ENCODE assay signal across 1 cellular context in the genomic region with DNA sequence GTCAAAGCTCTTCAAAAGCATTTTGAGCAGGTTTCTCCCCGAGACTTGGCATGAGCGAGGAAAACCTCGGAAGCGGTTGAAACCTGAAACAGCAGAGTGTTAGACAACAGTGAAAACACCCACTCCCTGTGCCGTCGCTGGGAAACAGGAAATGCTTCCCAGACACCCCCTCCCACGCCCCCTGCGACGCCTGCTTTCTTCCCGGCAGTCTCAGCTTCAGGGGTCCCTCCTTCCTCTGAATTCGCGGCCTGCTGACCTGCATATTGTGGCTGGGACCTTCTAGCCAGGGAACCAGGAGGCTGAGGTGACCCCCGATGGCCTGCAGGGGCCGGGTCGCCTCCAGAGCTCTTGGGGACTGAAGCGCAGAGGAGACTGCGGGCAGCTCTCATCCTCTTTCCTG.
TF ChIP-seq lines count a peak whose summit lies in the region.

No MANE protein-coding gene starts in this region.

TF ChIP-seq in HepG2, 621 proteins besides CTCF, POLR2A, EP300 and RAD21 (continued from another document):
- TF ChIP-seq, protein P1, sequence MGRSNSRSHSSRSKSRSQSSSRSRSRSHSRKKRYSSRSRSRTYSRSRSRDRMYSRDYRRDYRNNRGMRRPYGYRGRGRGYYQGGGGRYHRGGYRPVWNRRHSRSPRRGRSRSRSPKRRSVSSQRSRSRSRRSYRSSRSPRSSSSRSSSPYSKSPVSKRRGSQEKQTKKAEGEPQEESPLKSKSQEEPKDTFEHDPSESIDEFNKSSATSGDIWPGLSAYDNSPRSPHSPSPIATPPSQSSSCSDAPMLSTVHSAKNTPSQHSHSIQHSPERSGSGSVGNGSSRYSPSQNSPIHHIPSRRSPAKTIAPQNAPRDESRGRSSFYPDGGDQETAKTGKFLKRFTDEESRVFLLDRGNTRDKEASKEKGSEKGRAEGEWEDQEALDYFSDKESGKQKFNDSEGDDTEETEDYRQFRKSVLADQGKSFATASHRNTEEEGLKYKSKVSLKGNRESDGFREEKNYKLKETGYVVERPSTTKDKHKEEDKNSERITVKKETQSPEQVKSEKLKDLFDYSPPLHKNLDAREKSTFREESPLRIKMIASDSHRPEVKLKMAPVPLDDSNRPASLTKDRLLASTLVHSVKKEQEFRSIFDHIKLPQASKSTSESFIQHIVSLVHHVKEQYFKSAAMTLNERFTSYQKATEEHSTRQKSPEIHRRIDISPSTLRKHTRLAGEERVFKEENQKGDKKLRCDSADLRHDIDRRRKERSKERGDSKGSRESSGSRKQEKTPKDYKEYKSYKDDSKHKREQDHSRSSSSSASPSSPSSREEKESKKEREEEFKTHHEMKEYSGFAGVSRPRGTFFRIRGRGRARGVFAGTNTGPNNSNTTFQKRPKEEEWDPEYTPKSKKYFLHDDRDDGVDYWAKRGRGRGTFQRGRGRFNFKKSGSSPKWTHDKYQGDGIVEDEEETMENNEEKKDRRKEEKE (IDR thresholded peaks at IDR 0.05) = no peak
- TF ChIP-seq SRSF9 (IDR thresholded peaks at IDR 0.05; ENCODE audit: borderline replicate concordance, insufficient read depth, low read depth, low read length, poor library complexity, severe bottlenecking) (no peak), ZNF576 (CRISPR knock-in tag; IDR thresholded peaks at IDR 0.05) (no peak), ZFYVE20 (CRISPR knock-in tag; IDR thresholded peaks at IDR 0.05; ENCODE audit: borderline replicate concordance, low read depth) (no peak)
- TF ChIP-seq, protein P2, sequence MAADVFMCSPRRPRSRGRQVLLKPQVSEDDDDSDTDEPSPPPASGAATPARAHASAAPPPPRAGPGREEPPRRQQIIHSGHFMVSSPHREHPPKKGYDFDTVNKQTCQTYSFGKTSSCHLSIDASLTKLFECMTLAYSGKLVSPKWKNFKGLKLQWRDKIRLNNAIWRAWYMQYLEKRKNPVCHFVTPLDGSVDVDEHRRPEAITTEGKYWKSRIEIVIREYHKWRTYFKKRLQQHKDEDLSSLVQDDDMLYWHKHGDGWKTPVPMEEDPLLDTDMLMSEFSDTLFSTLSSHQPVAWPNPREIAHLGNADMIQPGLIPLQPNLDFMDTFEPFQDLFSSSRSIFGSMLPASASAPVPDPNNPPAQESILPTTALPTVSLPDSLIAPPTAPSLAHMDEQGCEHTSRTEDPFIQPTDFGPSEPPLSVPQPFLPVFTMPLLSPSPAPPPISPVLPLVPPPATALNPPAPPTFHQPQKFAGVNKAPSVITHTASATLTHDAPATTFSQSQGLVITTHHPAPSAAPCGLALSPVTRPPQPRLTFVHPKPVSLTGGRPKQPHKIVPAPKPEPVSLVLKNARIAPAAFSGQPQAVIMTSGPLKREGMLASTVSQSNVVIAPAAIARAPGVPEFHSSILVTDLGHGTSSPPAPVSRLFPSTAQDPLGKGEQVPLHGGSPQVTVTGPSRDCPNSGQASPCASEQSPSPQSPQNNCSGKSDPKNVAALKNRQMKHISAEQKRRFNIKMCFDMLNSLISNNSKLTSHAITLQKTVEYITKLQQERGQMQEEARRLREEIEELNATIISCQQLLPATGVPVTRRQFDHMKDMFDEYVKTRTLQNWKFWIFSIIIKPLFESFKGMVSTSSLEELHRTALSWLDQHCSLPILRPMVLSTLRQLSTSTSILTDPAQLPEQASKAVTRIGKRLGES (CRISPR knock-in tag; IDR thresholded peaks at IDR 0.05; ENCODE audit: borderline replicate concordance) = no peak
